8 cellular contexts compared by ENCODE assay signal in the genomic region with DNA sequence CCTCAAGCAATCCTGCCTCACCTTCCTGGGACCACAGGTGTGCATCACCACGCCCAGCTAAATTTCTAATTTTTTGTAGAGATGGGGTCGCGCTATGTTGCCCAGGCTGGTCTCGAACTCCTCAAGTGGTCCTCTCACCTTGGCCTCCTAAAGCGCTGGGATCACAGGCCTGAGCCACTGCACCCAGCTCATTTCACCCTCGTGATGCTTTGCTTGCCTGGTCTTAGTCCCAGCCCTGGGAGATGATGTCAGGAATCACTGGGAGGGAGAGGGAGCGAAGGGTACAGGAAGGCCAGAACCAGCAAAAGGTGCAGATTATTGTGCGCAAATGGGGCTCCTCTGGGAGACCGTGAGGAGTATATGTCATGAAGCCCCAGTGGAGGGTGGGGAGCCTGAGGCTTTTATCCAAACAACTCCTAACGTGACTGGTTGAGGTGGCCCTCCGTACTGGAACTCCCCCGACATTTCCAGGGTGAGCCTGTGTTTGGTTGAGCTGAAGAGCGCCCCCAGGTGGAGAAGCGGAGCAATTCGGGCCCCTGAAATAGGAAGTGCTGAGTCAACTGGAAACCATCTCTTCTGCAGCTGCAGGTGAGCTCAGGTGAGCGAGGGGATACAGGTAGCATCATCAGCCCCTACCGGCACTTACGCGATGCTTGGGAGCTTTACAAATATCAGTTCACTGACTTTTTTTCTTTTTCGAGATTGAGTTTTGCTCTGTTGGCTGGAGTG. TPM values are rescaled to one million over a fixed set of nuclear protein-coding genes. Genes with fewer than 3 reads are reported as not detected.
DNase-seq lines count a peak whose midpoint lies in the region; ATAC-seq and TF ChIP-seq lines count a peak whose summit lies in the region.

No MANE protein-coding gene starts in this region.

- H3K4me3 Mint-ChIP-seq in glutamatergic neuron (ENCODE audit: unreplicated experiment) = no peak overlapping the region

- no peak overlapping the region for H3K27ac Mint-ChIP-seq in glutamatergic neuron (ENCODE audit: unreplicated experiment)

- H3K36me3 Mint-ChIP-seq in glutamatergic neuron (ENCODE audit: unreplicated experiment) = peaks cover 13% of the 10 kb centered on the region

- H3K4me1 ChIP-seq in RWPE2 (ENCODE audit: insufficient read depth, poor library complexity, severe bottlenecking) = peaks cover 19% of the 10 kb centered on the region
- peaks cover 3 to 11% of the 10 kb centered on the region in 2 donors for H3K4me1 ChIP-seq in ascending aorta

- H3K9me3 ChIP-seq in RWPE2 (ENCODE audit: severe bottlenecking) (no peaks in the 10 kb centered on the region), ascending aorta (no peaks in the 10 kb centered on the region)

- peaks cover 2% of the 10 kb centered on the region for H3K27me3 Mint-ChIP-seq in glutamatergic neuron (ENCODE audit: unreplicated experiment)

- no peak for DNase-seq in AG04449 (ENCODE audit: low read depth, low spot score)
- no peak for DNase-seq in GM10248 (ENCODE audit: extremely low spot score)
- no peak for DNase-seq in RWPE2 (ENCODE audit: low spot score)
- DNase-seq in glutamatergic neuron = peak; percentile 24
- DNase-seq in omental fat pad (ENCODE audit: low spot score) = no peak
- DNase-seq in ascending aorta (ENCODE audit: low spot score in 2 of 2) = no peak
- no peak for DNase-seq in central memory CD4-positive, alpha-beta T cell

- H3K9me3 Mint-ChIP-seq in glutamatergic neuron (ENCODE audit: unreplicated experiment) = peaks cover 4% of the 10 kb centered on the region

- no peaks in the 10 kb centered on the region for H3K27me3 ChIP-seq in RWPE2 (ENCODE audit: insufficient read depth, poor library complexity, severe bottlenecking)
- no peaks in the 10 kb centered on the region for H3K27me3 ChIP-seq in ascending aorta

- no peaks in the 10 kb centered on the region for H3K4me1 Mint-ChIP-seq in glutamatergic neuron (ENCODE audit: low read depth, unreplicated experiment)

- POLR2A ChIA-PET in AG04449 (lab: Yijun Ruan, JAX) = interaction anchor here (1.3 kb wide), 1 partner anchor 41 kb away, joined by 8 read pairs; a partner anchor contains a TSS
- POLR2A ChIA-PET in GM10248 (lab: Yijun Ruan, JAX) = interaction anchor here (0.6 kb wide), 1 partner anchor 70 kb away, joined by 5 read pairs; no protein-coding TSS in a partner anchor

- H3K4me3 ChIP-seq in AG04449 (ENCODE audit: low read depth, low read length) (no peak overlapping the region), RWPE2 (ENCODE audit: severe bottlenecking) (no peak overlapping the region), ascending aorta (no peak overlapping the region)

- intact Hi-C loops in ascending aorta (cut with DNase I) = no loop called here

- H3K36me3 ChIP-seq in RWPE2 (ENCODE audit: low read depth) = no peaks in the 10 kb centered on the region
- H3K36me3 ChIP-seq in ascending aorta = no peaks in the 10 kb centered on the region

- H3K27ac ChIP-seq in RWPE2 (ENCODE audit: poor library complexity, severe bottlenecking) (peak overlapping the region; percentile 90), ascending aorta (no peak overlapping the region)

- ATAC-seq in RWPE2 (ENCODE audit: low read depth) (no peak), omental fat pad (ENCODE audit: low FRiP score) (no peak), HG03354 (IDR thresholded peaks at IDR 0.05; ENCODE audit: poor library complexity, severe bottlenecking, unreplicated experiment) (no peak)

- CTCF ChIA-PET in AG04449 (lab: Yijun Ruan, JAX) (interaction anchor here (0.8 to 1.7 kb wide), 9 partner anchors 8 to 145 kb away, joined by 3 to 9 read pairs (median 4); no protein-coding TSS in a partner anchor), GM10248 (lab: Yijun Ruan, JAX) (interaction anchor here (0.9 to 2.0 kb wide), 9 partner anchors 10 to 170 kb away, joined by 3 to 7 read pairs (median 3); no protein-coding TSS in a partner anchor)

- peak; percentile 61 for TF ChIP-seq CTCF in AG04449 (IDR thresholded peaks at IDR 0.05; ENCODE audit: insufficient read depth, low read length, missing control alignments)
- TF ChIP-seq CTCF in GM10248 (IDR thresholded peaks at IDR 0.05; ENCODE audit: control extremely low read depth, extremely low read depth, low read depth, missing control alignments) = peak; percentile 35
- TF ChIP-seq CTCF in RWPE2 (IDR thresholded peaks at IDR 0.05; ENCODE audit: poor library complexity, severe bottlenecking) = peak; percentile 56
- peak; percentile 74 for TF ChIP-seq CTCF in glutamatergic neuron (IDR thresholded peaks at IDR 0.05; ENCODE audit: partially characterized antibody, unreplicated experiment)
- TF ChIP-seq CTCF in omental fat pad (IDR thresholded peaks at IDR 0.05) = no peak
- TF ChIP-seq CTCF in ascending aorta (IDR thresholded peaks at IDR 0.05) = no peak

RNA-seq across cellular contexts. Expression of a gene that starts 41.2 kb away (rescaled TPM):
- total RNA-seq in glutamatergic neuron (ENCODE audit: unreplicated experiment) (143 TPM), omental fat pad (10 to 100 TPM; 44.8 to 71.7 (median 57.6) TPM), ascending aorta (22.0 TPM)

Comparison
In these comparisons a context has a peak if more than half of its experiments do, and no peak if none do; other contexts are left out.
1. CTCF ChIP-seq: peak in AG04449 (single experiment), GM10248 (single experiment), RWPE2 (single experiment) and glutamatergic neuron (single experiment); none in omental fat pad (0 of 3) and ascending aorta (0 of 3).